Comparison of ENCODE assay signal across 21 cellular contexts in the genomic region with DNA sequence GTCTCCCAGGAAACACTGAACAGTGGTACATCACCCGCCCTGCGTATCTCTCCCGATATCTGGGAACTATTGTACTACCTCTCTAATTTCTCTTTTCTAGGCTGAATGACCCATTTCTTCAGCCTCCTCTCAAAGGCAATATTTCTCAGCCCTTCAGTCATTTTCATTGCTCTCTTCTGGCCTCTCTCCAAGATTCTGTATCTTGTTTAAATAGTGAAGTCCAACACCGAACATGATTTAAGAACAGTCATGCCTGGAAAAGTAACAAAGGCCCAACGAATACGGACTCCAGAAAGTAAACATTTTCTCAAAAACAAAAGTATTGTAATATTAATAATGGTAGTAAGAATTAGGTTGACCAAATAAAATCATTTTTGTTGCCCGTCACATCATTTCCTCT.
"Had no signal": no experiment of that assay in that cellular context is flagged by ENCODE, and none has a peak within 500 bp of the region (broad histone marks: within the 10 kb centered on the region; RNA-seq: fewer than 3 reads in every experiment).

No MANE protein-coding gene starts in this region.

- H3K36me3 ChIP-seq: prostate gland had no signal

- H3K4me1 ChIP-seq: prostate gland had no signal

- H3K27ac Mint-ChIP-seq: activated CD4-positive, alpha-beta memory T cell treated with anti-CD3 and anti-CD28 coated beads, Interleukin-2, amount 10 ng/mL, durations not matched to agents 7 days and 5 days; activated naive CD4-positive, alpha-beta T cell treated with anti-CD3 and anti-CD28 coated beads, Interleukin-2, amount 50 U/mL, for 72 hours; activated T-cell treated with anti-CD3 and anti-CD28 coated beads, Interleukin-2, amount 50 U/mL, for 24 hours; natural killer cell treated with Interleukin-12 subunit alpha and Interleukin-12 subunit beta and Interleukin-15 and Interleukin-18, amount 100 ng/mL, for 72 hours; stimulated activated effector memory CD8-positive, alpha-beta T cell treated with anti-CD3 and anti-CD28 coated beads, Interleukin-12 subunit alpha, Interleukin-12 subunit beta, amount 100 ng/mL, for 72 hours had no signal

- DNase-seq: activated CD4-positive, alpha-beta memory T cell treated with anti-CD3 and anti-CD28 coated beads, Interleukin-2, amount 10 ng/mL, durations not matched to agents 7 days and 5 days; activated effector memory CD4-positive, alpha-beta T cell treated with Interleukin-2 at 50 U/mL for 16 hours; activated T-cell treated with anti-CD3 and anti-CD28 coated beads, Interleukin-2, amount 50 U/mL, for 24 hours; amniotic stem cell; caudate nucleus; cortex of kidney; effector CD4-positive, alpha-beta T cell; esophagus squamous epithelium; foreskin fibroblast; hypothalamus; kidney glomerular epithelial cell; mammary epithelial cell; stimulated activated CD4-positive, alpha-beta T cell treated with anti-CD3 and anti-CD28 coated beads, Interleukin-12 subunit alpha, Interleukin-12 subunit beta, amount 100 ng/mL, for 4 hours; T-helper 9 cell had no signal

- H3K9me3 Mint-ChIP-seq: activated CD4-positive, alpha-beta memory T cell treated with anti-CD3 and anti-CD28 coated beads, Interleukin-2, amount 10 ng/mL, durations not matched to agents 7 days and 5 days; activated naive CD4-positive, alpha-beta T cell treated with anti-CD3 and anti-CD28 coated beads, Interleukin-2, amount 50 U/mL, for 72 hours; activated T-cell treated with anti-CD3 and anti-CD28 coated beads, Interleukin-2, amount 50 U/mL, for 24 hours; natural killer cell treated with Interleukin-12 subunit alpha and Interleukin-12 subunit beta and Interleukin-15 and Interleukin-18, amount 100 ng/mL, for 72 hours; stimulated activated effector memory CD8-positive, alpha-beta T cell treated with anti-CD3 and anti-CD28 coated beads, Interleukin-12 subunit alpha, Interleukin-12 subunit beta, amount 100 ng/mL, for 72 hours had no signal

- ATAC-seq: activated naive CD4-positive, alpha-beta T cell treated with anti-CD3 and anti-CD28 coated beads, Interleukin-2, amount 50 U/mL, for 72 hours; natural killer cell treated with Interleukin-12 subunit alpha and Interleukin-12 subunit beta and Interleukin-15 and Interleukin-18, amount 100 ng/mL, for 72 hours; stimulated activated effector memory CD8-positive, alpha-beta T cell treated with anti-CD3 and anti-CD28 coated beads, Interleukin-12 subunit alpha, Interleukin-12 subunit beta, amount 100 ng/mL, for 72 hours had no signal

- H3K36me3 Mint-ChIP-seq: activated naive CD4-positive, alpha-beta T cell treated with anti-CD3 and anti-CD28 coated beads, Interleukin-2, amount 50 U/mL, for 72 hours; natural killer cell treated with Interleukin-12 subunit alpha and Interleukin-12 subunit beta and Interleukin-15 and Interleukin-18, amount 100 ng/mL, for 72 hours; stimulated activated effector memory CD8-positive, alpha-beta T cell treated with anti-CD3 and anti-CD28 coated beads, Interleukin-12 subunit alpha, Interleukin-12 subunit beta, amount 100 ng/mL, for 72 hours had no signal

- H3K9me3 ChIP-seq: esophagus squamous epithelium, prostate gland, thoracic aorta had no signal

- H3K4me1 Mint-ChIP-seq: activated CD4-positive, alpha-beta memory T cell treated with anti-CD3 and anti-CD28 coated beads, Interleukin-2, amount 10 ng/mL, durations not matched to agents 7 days and 5 days; stimulated activated effector memory CD8-positive, alpha-beta T cell treated with anti-CD3 and anti-CD28 coated beads, Interleukin-12 subunit alpha, Interleukin-12 subunit beta, amount 100 ng/mL, for 72 hours had no signal

- H3K27ac ChIP-seq: esophagus squamous epithelium, SK-N-MC, thoracic aorta, WERI-Rb-1 had no signal

- H3K4me3 Mint-ChIP-seq: activated CD4-positive, alpha-beta memory T cell treated with anti-CD3 and anti-CD28 coated beads, Interleukin-2, amount 10 ng/mL, durations not matched to agents 7 days and 5 days; activated T-cell treated with anti-CD3 and anti-CD28 coated beads, Interleukin-2, amount 50 U/mL, for 24 hours; natural killer cell treated with Interleukin-12 subunit alpha and Interleukin-12 subunit beta and Interleukin-15 and Interleukin-18, amount 100 ng/mL, for 72 hours; stimulated activated effector memory CD8-positive, alpha-beta T cell treated with anti-CD3 and anti-CD28 coated beads, Interleukin-12 subunit alpha, Interleukin-12 subunit beta, amount 100 ng/mL, for 72 hours had no signal

- H3K4me3 ChIP-seq: esophagus squamous epithelium, prostate gland, SK-N-MC, thoracic aorta had no signal

- H3K27me3 Mint-ChIP-seq: activated CD4-positive, alpha-beta memory T cell treated with anti-CD3 and anti-CD28 coated beads, Interleukin-2, amount 10 ng/mL, durations not matched to agents 7 days and 5 days; natural killer cell treated with Interleukin-12 subunit alpha and Interleukin-12 subunit beta and Interleukin-15 and Interleukin-18, amount 100 ng/mL, for 72 hours had no signal

- H3K27me3 ChIP-seq: esophagus squamous epithelium had no signal
